Comparison of ENCODE assay signal across 1 cellular context in the genomic region with DNA sequence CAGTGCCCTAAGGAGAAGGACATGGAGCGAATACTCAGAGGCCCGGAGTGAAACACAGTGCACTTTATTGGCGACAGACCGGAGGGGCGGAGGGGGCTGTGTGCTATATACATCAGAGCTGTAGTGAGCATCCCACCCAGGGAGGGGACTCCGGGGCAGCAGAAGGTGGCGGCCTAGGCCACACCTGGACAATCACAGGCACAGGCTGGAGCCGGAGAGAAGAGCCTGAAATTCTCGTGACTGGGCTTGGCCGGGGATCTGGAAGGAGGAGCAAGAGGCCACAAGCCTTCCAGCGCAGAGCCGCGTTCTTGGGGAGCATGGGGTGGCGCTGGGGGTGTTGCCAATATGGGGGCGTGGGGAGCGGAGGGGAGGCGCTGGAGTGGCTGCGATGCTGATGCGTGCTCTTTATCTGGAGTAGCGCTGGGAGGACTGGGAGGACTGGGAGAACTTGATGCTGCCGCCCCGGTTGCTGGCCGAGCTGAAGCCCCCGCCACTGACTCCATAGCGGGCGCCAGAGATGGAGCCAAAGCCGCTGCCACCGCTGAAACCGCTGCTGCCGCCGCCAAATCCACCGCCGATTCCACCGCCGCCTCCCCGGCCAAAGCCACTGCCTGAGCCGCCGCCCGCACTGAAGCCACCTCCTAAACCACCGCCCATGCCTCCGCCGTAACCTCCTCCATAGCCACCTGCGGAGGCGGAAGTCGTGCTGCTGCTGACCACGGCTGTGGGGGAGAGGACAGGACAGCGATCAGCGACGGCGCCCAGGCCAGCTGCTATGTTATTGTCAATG.
TF ChIP-seq lines count a peak whose summit lies in the region.

No MANE protein-coding gene starts in this region.

TF ChIP-seq in K562, 482 proteins besides CTCF, POLR2A, EP300 and RAD21 (continued from another document and continues in another):
- TF ChIP-seq, protein P1, sequence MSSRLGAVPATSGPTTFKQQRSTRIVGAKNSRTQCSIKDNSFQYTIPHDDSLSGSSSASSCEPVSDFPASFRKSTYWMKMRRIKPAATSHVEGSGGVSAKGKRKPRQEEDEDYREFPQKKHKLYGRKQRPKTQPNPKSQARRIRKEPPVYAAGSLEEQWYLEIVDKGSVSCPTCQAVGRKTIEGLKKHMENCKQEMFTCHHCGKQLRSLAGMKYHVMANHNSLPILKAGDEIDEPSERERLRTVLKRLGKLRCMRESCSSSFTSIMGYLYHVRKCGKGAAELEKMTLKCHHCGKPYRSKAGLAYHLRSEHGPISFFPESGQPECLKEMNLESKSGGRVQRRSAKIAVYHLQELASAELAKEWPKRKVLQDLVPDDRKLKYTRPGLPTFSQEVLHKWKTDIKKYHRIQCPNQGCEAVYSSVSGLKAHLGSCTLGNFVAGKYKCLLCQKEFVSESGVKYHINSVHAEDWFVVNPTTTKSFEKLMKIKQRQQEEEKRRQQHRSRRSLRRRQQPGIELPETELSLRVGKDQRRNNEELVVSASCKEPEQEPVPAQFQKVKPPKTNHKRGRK (tag; IDR thresholded peaks at IDR 0.05) = no peak
- TF ChIP-seq, protein P2, sequence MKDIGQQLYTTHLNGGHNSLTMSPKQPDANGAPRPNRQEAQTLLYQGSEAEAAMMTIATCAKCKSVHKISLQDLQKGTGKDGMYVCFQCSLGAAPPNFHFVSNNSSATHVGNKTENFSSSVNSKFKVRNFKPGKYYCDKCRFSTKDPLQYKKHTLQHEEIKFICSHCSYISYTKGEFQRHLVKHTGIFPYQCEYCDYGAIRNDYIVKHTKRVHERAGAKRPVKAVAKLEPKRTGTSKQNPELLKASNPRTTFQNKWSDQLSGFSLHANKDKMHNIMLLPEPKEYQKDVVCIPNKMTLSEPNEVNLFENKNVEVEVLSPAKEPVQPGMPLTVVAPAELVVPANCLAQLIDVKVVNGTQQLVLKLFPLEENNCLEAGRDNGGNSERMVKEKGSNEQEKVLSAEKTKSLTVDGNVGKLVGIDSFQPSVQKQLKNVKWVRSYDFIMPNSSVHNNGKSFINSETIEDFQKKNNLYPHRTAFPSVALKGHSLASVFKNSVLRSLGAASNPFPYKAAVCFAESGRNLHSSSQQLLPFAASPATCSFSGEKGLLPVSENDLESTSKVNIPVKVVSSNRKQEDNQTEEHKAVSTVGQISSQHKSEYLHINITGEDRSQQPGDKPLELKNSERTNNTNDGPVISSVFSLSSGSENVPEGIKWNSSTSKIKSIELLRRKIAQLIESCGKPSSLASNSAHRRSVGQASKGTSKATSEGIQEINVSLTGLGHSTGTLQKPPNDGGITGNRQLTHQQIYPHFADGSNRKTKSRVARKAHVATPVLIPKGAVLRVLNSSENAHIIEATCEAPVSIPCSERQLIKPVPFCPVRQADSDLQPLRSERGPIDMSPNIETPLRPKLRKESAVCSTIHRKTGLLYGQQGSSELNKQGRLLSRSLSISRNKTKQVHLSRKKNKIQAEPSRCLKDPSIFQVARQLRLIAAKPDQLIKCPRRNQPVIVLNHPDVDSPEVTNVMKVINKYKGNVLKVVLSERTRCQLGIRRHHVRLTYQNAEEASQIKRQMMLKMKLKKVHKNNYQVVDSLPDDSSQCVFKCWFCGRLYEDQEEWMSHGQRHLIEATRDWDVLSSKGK (CRISPR knock-in tag; IDR thresholded peaks at IDR 0.05) = no peak
- TF ChIP-seq SRF (CRISPR knock-in tag; IDR thresholded peaks at IDR 0.05) (no peak), MTA2 (IDR thresholded peaks at IDR 0.05; ENCODE audit: low read depth) (no peak), ZNF668 (CRISPR knock-in tag; IDR thresholded peaks at IDR 0.05) (no peak), ZNF165 (CRISPR knock-in tag; IDR thresholded peaks at IDR 0.05; ENCODE audit: borderline replicate concordance) (no peak), HIVEP1 (CRISPR knock-in tag; IDR thresholded peaks at IDR 0.05) (no peak), POU5F1 (IDR thresholded peaks at IDR 0.05; ENCODE audit: borderline replicate concordance, low read depth, low read length, partially characterized antibody) (no peak), CBX8 (IDR thresholded peaks at IDR 0.05; ENCODE audit: borderline replicate concordance, extremely low read depth, low read depth, low read length, poor library complexity, severe bottlenecking) (no peak), GTF2A2 (tag; IDR thresholded peaks at IDR 0.05) (no peak), ZNF707 (CRISPR knock-in tag; conservative IDR thresholded peaks at IDR 0.05) (no peak), RB1 (IDR thresholded peaks at IDR 0.05; ENCODE audit: low read depth) (0 out of 2 replicates have a peak, but pooled peaks have one; percentile 10), SREBF2 (CRISPR knock-in tag; IDR thresholded peaks at IDR 0.05) (no peak), ZNF76 (CRISPR knock-in tag; IDR thresholded peaks at IDR 0.05; ENCODE audit: borderline replicate concordance) (no peak), CBX1 (IDR thresholded peaks at IDR 0.05; ENCODE audit: low read depth) (no peak), PYGO2 (tag; IDR thresholded peaks at IDR 0.05) (no peak), ZC3H8 (IDR thresholded peaks at IDR 0.05) (no peak), RBM39 (optimal IDR thresholded peaks at IDR 0.05; ENCODE audit: low read depth, low read length) (no peak), ZEB2 (IDR thresholded peaks at IDR 0.05) (peak; percentile 23; the same call in 1 of the 2 replicates), YY1 (IDR thresholded peaks at IDR 0.05; ENCODE audit: borderline replicate concordance in 1 of 3, control insufficient read depth in 1 of 3, extremely low read depth in 1 of 3, insufficient read depth in 3 of 3, insufficient read length in 1 of 3, insufficient replicate concordance in 2 of 3, low read depth in 1 of 3, low read length in 2 of 3) (peak in 1 of 3 experiments; percentile 68), BRCA1 (IDR thresholded peaks at IDR 0.05) (no peak), BRCA1 (CRISPR knock-in tag; IDR thresholded peaks at IDR 0.05) (no peak), ZNF436 (CRISPR knock-in tag; IDR thresholded peaks at IDR 0.05) (no peak), CXXC5 (CRISPR knock-in tag; IDR thresholded peaks at IDR 0.05) (peak; percentile 77), ZNF274 (IDR thresholded peaks at IDR 0.05; ENCODE audit: borderline replicate concordance, low read depth, low read length) (no peak), TAF1 (IDR thresholded peaks at IDR 0.05; ENCODE audit: control insufficient read depth, extremely low read depth, insufficient read depth, low read length, severe bottlenecking) (no peak), FIP1L1 (IDR thresholded peaks at IDR 0.05; ENCODE audit: low read depth, low read length, poor library complexity, severe bottlenecking) (no peak), STAG1 (CRISPR knock-in tag; IDR thresholded peaks at IDR 0.05; ENCODE audit: borderline replicate concordance) (no peak), DNMT1 (IDR thresholded peaks at IDR 0.05) (no peak), JUND (IDR thresholded peaks at IDR 0.05; ENCODE audit: borderline replicate concordance, low read depth, low read length) (peak; percentile 41; the same call in 1 of the 2 replicates), JUND (tag; IDR thresholded peaks at IDR 0.05; ENCODE audit: borderline replicate concordance, low read depth, low read length) (no peak), ZNF23 (CRISPR knock-in tag; IDR thresholded peaks at IDR 0.05) (no peak), NR2C2 (CRISPR knock-in tag; IDR thresholded peaks at IDR 0.05) (no peak), NR2C2 (tag; IDR thresholded peaks at IDR 0.05) (no peak), HNRNPK (IDR thresholded peaks at IDR 0.05; ENCODE audit: low read depth, low read length, poor library complexity, severe bottlenecking) (no peak), ARID1B (IDR thresholded peaks at IDR 0.05) (peak; percentile 45; the same call in 1 of the 2 replicates), CHD1 (IDR thresholded peaks at IDR 0.05; ENCODE audit: low read length) (no peak), ZNF354B (CRISPR knock-in tag; IDR thresholded peaks at IDR 0.05) (no peak)
- TF ChIP-seq, protein P3, sequence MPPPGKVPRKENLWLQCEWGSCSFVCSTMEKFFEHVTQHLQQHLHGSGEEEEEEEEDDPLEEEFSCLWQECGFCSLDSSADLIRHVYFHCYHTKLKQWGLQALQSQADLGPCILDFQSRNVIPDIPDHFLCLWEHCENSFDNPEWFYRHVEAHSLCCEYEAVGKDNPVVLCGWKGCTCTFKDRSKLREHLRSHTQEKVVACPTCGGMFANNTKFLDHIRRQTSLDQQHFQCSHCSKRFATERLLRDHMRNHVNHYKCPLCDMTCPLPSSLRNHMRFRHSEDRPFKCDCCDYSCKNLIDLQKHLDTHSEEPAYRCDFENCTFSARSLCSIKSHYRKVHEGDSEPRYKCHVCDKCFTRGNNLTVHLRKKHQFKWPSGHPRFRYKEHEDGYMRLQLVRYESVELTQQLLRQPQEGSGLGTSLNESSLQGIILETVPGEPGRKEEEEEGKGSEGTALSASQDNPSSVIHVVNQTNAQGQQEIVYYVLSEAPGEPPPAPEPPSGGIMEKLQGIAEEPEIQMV (tag; conservative IDR thresholded peaks at IDR 0.05; ENCODE audit: low read depth) = no peak
- TF ChIP-seq, protein P4, sequence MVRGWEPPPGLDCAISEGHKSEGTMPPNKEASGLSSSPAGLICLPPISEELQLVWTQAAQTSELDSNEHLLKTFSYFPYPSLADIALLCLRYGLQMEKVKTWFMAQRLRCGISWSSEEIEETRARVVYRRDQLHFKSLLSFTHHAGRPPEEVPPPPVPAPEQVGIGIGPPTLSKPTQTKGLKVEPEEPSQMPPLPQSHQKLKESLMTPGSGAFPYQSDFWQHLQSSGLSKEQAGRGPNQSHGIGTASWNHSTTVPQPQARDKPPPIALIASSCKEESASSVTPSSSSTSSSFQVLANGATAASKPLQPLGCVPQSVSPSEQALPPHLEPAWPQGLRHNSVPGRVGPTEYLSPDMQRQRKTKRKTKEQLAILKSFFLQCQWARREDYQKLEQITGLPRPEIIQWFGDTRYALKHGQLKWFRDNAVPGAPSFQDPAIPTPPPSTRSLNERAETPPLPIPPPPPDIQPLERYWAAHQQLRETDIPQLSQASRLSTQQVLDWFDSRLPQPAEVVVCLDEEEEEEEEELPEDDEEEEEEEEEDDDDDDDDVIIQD (CRISPR knock-in tag; IDR thresholded peaks at IDR 0.05) = no peak
- TF ChIP-seq, protein P5, sequence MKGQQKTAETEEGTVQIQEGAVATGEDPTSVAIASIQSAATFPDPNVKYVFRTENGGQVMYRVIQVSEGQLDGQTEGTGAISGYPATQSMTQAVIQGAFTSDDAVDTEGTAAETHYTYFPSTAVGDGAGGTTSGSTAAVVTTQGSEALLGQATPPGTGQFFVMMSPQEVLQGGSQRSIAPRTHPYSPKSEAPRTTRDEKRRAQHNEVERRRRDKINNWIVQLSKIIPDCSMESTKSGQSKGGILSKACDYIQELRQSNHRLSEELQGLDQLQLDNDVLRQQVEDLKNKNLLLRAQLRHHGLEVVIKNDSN (CRISPR knock-in tag; IDR thresholded peaks at IDR 0.05) = no peak
- TF ChIP-seq, protein P6, sequence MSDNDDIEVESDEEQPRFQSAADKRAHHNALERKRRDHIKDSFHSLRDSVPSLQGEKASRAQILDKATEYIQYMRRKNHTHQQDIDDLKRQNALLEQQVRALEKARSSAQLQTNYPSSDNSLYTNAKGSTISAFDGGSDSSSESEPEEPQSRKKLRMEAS (CRISPR knock-in tag; IDR thresholded peaks at IDR 0.05) = peak; percentile 48
- TF ChIP-seq, protein P7, sequence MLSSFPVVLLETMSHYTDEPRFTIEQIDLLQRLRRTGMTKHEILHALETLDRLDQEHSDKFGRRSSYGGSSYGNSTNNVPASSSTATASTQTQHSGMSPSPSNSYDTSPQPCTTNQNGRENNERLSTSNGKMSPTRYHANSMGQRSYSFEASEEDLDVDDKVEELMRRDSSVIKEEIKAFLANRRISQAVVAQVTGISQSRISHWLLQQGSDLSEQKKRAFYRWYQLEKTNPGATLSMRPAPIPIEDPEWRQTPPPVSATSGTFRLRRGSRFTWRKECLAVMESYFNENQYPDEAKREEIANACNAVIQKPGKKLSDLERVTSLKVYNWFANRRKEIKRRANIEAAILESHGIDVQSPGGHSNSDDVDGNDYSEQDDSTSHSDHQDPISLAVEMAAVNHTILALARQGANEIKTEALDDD (IDR thresholded peaks at IDR 0.05) = no peak; the same call in 1 of the 2 replicates
- TF ChIP-seq, protein P8, sequence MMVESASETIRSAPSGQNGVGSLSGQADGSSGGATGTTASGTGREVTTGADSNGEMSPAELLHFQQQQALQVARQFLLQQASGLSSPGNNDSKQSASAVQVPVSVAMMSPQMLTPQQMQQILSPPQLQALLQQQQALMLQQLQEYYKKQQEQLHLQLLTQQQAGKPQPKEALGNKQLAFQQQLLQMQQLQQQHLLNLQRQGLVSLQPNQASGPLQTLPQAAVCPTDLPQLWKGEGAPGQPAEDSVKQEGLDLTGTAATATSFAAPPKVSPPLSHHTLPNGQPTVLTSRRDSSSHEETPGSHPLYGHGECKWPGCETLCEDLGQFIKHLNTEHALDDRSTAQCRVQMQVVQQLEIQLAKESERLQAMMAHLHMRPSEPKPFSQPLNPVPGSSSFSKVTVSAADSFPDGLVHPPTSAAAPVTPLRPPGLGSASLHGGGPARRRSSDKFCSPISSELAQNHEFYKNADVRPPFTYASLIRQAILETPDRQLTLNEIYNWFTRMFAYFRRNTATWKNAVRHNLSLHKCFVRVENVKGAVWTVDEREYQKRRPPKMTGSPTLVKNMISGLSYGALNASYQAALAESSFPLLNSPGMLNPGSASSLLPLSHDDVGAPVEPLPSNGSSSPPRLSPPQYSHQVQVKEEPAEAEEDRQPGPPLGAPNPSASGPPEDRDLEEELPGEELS (CRISPR knock-in tag; IDR thresholded peaks at IDR 0.05; ENCODE audit: borderline replicate concordance) = no peak
- TF ChIP-seq, protein P9, sequence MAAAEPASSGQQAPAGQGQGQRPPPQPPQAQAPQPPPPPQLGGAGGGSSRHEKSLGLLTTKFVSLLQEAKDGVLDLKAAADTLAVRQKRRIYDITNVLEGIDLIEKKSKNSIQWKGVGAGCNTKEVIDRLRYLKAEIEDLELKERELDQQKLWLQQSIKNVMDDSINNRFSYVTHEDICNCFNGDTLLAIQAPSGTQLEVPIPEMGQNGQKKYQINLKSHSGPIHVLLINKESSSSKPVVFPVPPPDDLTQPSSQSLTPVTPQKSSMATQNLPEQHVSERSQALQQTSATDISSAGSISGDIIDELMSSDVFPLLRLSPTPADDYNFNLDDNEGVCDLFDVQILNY (CRISPR knock-in tag; IDR thresholded peaks at IDR 0.05) = no peak
- TF ChIP-seq, protein P10, sequence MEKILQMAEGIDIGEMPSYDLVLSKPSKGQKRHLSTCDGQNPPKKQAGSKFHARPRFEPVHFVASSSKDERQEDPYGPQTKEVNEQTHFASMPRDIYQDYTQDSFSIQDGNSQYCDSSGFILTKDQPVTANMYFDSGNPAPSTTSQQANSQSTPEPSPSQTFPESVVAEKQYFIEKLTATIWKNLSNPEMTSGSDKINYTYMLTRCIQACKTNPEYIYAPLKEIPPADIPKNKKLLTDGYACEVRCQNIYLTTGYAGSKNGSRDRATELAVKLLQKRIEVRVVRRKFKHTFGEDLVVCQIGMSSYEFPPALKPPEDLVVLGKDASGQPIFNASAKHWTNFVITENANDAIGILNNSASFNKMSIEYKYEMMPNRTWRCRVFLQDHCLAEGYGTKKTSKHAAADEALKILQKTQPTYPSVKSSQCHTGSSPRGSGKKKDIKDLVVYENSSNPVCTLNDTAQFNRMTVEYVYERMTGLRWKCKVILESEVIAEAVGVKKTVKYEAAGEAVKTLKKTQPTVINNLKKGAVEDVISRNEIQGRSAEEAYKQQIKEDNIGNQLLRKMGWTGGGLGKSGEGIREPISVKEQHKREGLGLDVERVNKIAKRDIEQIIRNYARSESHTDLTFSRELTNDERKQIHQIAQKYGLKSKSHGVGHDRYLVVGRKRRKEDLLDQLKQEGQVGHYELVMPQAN (IDR thresholded peaks at IDR 0.05; ENCODE audit: borderline replicate concordance) = no peak
